ENCODE assay signal across 39 cellular contexts in the genomic region with DNA sequence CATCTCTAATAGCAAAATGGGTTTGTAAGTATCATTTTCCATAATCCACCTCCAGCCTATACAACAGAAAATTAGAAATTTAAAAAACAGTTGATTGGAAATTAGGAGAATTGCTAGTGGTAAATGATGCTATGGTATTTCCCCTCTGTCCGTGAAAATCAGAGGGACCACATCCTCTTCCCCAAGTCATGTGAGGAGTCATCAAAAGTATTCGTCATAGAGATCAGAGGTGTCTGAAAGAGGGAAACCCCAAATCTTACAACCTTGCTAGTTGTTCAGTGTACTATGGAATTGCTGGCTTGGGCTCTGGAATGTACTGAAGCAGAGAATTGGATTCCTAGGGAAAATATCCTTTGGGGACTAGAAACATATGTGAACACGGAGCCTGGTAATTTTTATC.
"Had no signal": no experiment of that assay in that cellular context is flagged by ENCODE, and none has a peak within 500 bp of the region (broad histone marks: within the 10 kb centered on the region; RNA-seq: fewer than 3 reads in every experiment).

No MANE protein-coding gene starts in this region.

- H3K4me3 ChIP-seq: adrenal gland, ascending aorta, body of pancreas, breast epithelium, cardiac muscle cell had no signal

- H3K9me3 ChIP-seq: adrenal gland, ascending aorta, body of pancreas, breast epithelium had no signal

- H3K36me3 Mint-ChIP-seq: activated naive CD4-positive, alpha-beta T cell treated with anti-CD3 and anti-CD28 coated beads, Interleukin-2, amount 10 ng/mL, durations not matched to agents 7 days and 5 days; activated naive CD4-positive, alpha-beta T cell treated with anti-CD3 and anti-CD28 coated beads, Interleukin-2, amount 50 U/mL, for 24 hours; activated naive CD4-positive, alpha-beta T cell treated with anti-CD3 and anti-CD28 coated beads, Interleukin-2, amount 50 U/mL, for 72 hours; activated naive CD8-positive, alpha-beta T cell; activated naive CD8-positive, alpha-beta T cell treated with anti-CD3 and anti-CD28 coated beads for 36 hours; activated naive CD8-positive, alpha-beta T cell treated with anti-CD3 and anti-CD28 coated beads, Interleukin-2, amount 10 ng/mL, durations not matched to agents 7 days and 5 days; brain had no signal

- H3K9me3 Mint-ChIP-seq: activated naive CD4-positive, alpha-beta T cell treated with anti-CD3 and anti-CD28 coated beads, Interleukin-2, amount 10 ng/mL, durations not matched to agents 7 days and 5 days; activated naive CD8-positive, alpha-beta T cell treated with anti-CD3 and anti-CD28 coated beads for 36 hours; activated naive CD8-positive, alpha-beta T cell treated with anti-CD3 and anti-CD28 coated beads, Interleukin-2, amount 10 ng/mL, durations not matched to agents 7 days and 5 days; activated T-cell treated with anti-CD3 and anti-CD28 coated beads, Interleukin-2, amount 50 U/mL, for 24 hours; activated T-helper 1 cell treated with anti-CD3 and anti-CD28 coated beads, Interleukin-12 subunit alpha, Interleukin-12 subunit beta, Interleukin-2, Interleukin-4 antibody, amounts not matched to agents 30 ng/mL and 10 ng/mL and 1 ng/mL, durations not matched to agents 14 hours and 24 hours and 36 hours; activated T-helper 2 cell treated with anti-CD3 and anti-CD28 coated beads, Interferon-gamma antibody, Interleukin-2, Interleukin-4, amounts not matched to agents 10 μg/mL and 5 μg/mL and 100 μg/mL, durations not matched to agents 14 hours and 24 hours and 36 hours had no signal

- ATAC-seq: activated naive CD4-positive, alpha-beta T cell treated with anti-CD3 and anti-CD28 coated beads, Interleukin-2, amount 50 U/mL, for 72 hours; activated naive CD8-positive, alpha-beta T cell treated with anti-CD3 and anti-CD28 coated beads, Interleukin-2, amount 50 U/mL, for 24 hours; activated T-cell treated with anti-CD3 and anti-CD28 coated beads, Interleukin-2, amount 50 U/mL, for 4 hours; activated T-cell treated with anti-CD3 and anti-CD28 coated beads, Interleukin-2, amount 50 U/mL, for 72 hours; activated T-helper 17 cell treated with anti-CD3 and anti-CD28 coated beads, Interleukin-2, amount 50 U/mL, for 72 hours; body of pancreas had no signal

- H3K4me1 Mint-ChIP-seq: activated naive CD4-positive, alpha-beta T cell treated with anti-CD3 and anti-CD28 coated beads, Interleukin-2, amount 10 ng/mL, durations not matched to agents 7 days and 5 days; activated naive CD4-positive, alpha-beta T cell treated with anti-CD3 and anti-CD28 coated beads, Interleukin-2, amount 50 U/mL, for 24 hours; activated naive CD8-positive, alpha-beta T cell treated with anti-CD3 and anti-CD28 coated beads for 36 hours; activated naive CD8-positive, alpha-beta T cell treated with anti-CD3 and anti-CD28 coated beads, Interleukin-2, amount 10 ng/mL, durations not matched to agents 7 days and 5 days; activated naive CD8-positive, alpha-beta T cell treated with anti-CD3 and anti-CD28 coated beads, Interleukin-2, amount 50 U/mL, for 24 hours; activated T-helper 17 cell treated with anti-CD3 and anti-CD28 coated beads, Interleukin-2, amount 50 U/mL, for 72 hours; brain; central memory CD8-positive, alpha-beta T cell had no signal

- DNase-seq: activated effector memory CD4-positive, alpha-beta T cell treated with anti-CD3 and anti-CD28 coated beads, Interleukin-2, amount 50 U/mL, for 16 hours; activated effector memory CD4-positive, alpha-beta T cell treated with Interleukin-2 at 50 U/mL for 16 hours; activated gamma-delta T cell; activated gamma-delta T cell treated with Interleukin-2 at 50 U/mL for 16 hours; activated naive CD4-positive, alpha-beta T cell; activated naive CD4-positive, alpha-beta T cell treated with anti-CD3 and anti-CD28 coated beads for 36 hours; activated naive CD4-positive, alpha-beta T cell treated with anti-CD3 and anti-CD28 coated beads, Interleukin-2, amount 10 ng/mL, durations not matched to agents 7 days and 5 days; activated naive CD4-positive, alpha-beta T cell treated with anti-CD3 and anti-CD28 coated beads, Interleukin-2, amount 50 U/mL, for 16 hours; activated naive CD4-positive, alpha-beta T cell treated with Interleukin-2 at 50 U/mL for 16 hours; activated naive CD8-positive, alpha-beta T cell treated with anti-CD3 and anti-CD28 coated beads for 36 hours; activated naive CD8-positive, alpha-beta T cell treated with anti-CD3 and anti-CD28 coated beads, Interleukin-2, amount 10 ng/mL, durations not matched to agents 7 days and 5 days; activated naive CD8-positive, alpha-beta T cell treated with anti-CD3 and anti-CD28 coated beads, Interleukin-2, amount 50 U/mL, for 24 hours; activated T-cell treated with anti-CD3 and anti-CD28 coated beads for 4 hours; activated T-cell treated with anti-CD3 and anti-CD28 coated beads, Interleukin-2, amount 50 U/mL, for 1 hour; activated T-cell treated with anti-CD3 and anti-CD28 coated beads, Interleukin-2, amount 50 U/mL, for 24 hours; activated T-cell treated with anti-CD3 and anti-CD28 coated beads, Interleukin-2, amount 50 U/mL, for 4 hours; activated T-cell treated with anti-CD3 and anti-CD28 coated beads, Interleukin-2, amount 50 U/mL, for 48 hours; activated T-cell treated with anti-CD3 and anti-CD28 coated beads, Interleukin-2, amount 50 U/mL, for 72 hours; adrenal gland; amniotic stem cell; amygdala; anterior cingulate cortex; aorta; body of pancreas; brain microvascular endothelial cell; caudate nucleus; central memory CD4-positive, alpha-beta T cell; cerebellar nuclear complex had no signal

- H3K27ac ChIP-seq: adrenal gland, ascending aorta, body of pancreas, brain microvascular endothelial cell, breast epithelium, cardiac muscle cell had no signal

- H3K27me3 ChIP-seq: adrenal gland, ascending aorta, body of pancreas, brain microvascular endothelial cell, breast epithelium, cardiac muscle cell had no signal

- H3K4me3 Mint-ChIP-seq: activated naive CD4-positive, alpha-beta T cell treated with anti-CD3 and anti-CD28 coated beads for 36 hours; activated naive CD4-positive, alpha-beta T cell treated with anti-CD3 and anti-CD28 coated beads, Interleukin-2, amount 10 ng/mL, durations not matched to agents 7 days and 5 days; activated naive CD4-positive, alpha-beta T cell treated with anti-CD3 and anti-CD28 coated beads, Interleukin-2, amount 50 U/mL, for 24 hours; activated naive CD8-positive, alpha-beta T cell; activated naive CD8-positive, alpha-beta T cell treated with anti-CD3 and anti-CD28 coated beads for 36 hours; activated naive CD8-positive, alpha-beta T cell treated with anti-CD3 and anti-CD28 coated beads, Interleukin-2, amount 10 ng/mL, durations not matched to agents 7 days and 5 days; activated naive CD8-positive, alpha-beta T cell treated with anti-CD3 and anti-CD28 coated beads, Interleukin-2, amount 50 U/mL, for 24 hours; activated T-cell treated with anti-CD3 and anti-CD28 coated beads, Interleukin-2, amount 50 U/mL, for 24 hours; activated T-cell treated with anti-CD3 and anti-CD28 coated beads, Interleukin-2, amount 50 U/mL, for 4 hours; activated T-cell treated with anti-CD3 and anti-CD28 coated beads, Interleukin-2, amount 50 U/mL, for 72 hours; activated T-helper 1 cell treated with anti-CD3 and anti-CD28 coated beads, Interleukin-12 subunit alpha, Interleukin-12 subunit beta, Interleukin-2, Interleukin-4 antibody, amounts not matched to agents 30 ng/mL and 10 ng/mL and 1 ng/mL, durations not matched to agents 14 hours and 24 hours and 36 hours; activated T-helper 17 cell treated with anti-CD3 and anti-CD28 coated beads, Interleukin-2, amount 50 U/mL, for 72 hours; brain; central memory CD8-positive, alpha-beta T cell had no signal

- H3K27me3 Mint-ChIP-seq: activated naive CD4-positive, alpha-beta T cell treated with anti-CD3 and anti-CD28 coated beads, Interleukin-2, amount 10 ng/mL, durations not matched to agents 7 days and 5 days; activated naive CD4-positive, alpha-beta T cell treated with anti-CD3 and anti-CD28 coated beads, Interleukin-2, amount 50 U/mL, for 24 hours; activated naive CD8-positive, alpha-beta T cell; activated naive CD8-positive, alpha-beta T cell treated with anti-CD3 and anti-CD28 coated beads for 36 hours; activated naive CD8-positive, alpha-beta T cell treated with anti-CD3 and anti-CD28 coated beads, Interleukin-2, amount 10 ng/mL, durations not matched to agents 7 days and 5 days; activated naive CD8-positive, alpha-beta T cell treated with anti-CD3 and anti-CD28 coated beads, Interleukin-2, amount 50 U/mL, for 24 hours; activated T-cell treated with anti-CD3 and anti-CD28 coated beads, Interleukin-2, amount 50 U/mL, for 24 hours; activated T-helper 17 cell treated with anti-CD3 and anti-CD28 coated beads, Interleukin-2, amount 50 U/mL, for 72 hours; brain; central memory CD8-positive, alpha-beta T cell had no signal

- H3K36me3 ChIP-seq: adrenal gland, ascending aorta, brain microvascular endothelial cell, breast epithelium, cardiac muscle cell had no signal

- H3K27ac Mint-ChIP-seq: activated naive CD4-positive, alpha-beta T cell treated with anti-CD3 and anti-CD28 coated beads for 36 hours; activated naive CD4-positive, alpha-beta T cell treated with anti-CD3 and anti-CD28 coated beads, Interleukin-2, amount 10 ng/mL, durations not matched to agents 7 days and 5 days; activated naive CD4-positive, alpha-beta T cell treated with anti-CD3 and anti-CD28 coated beads, Interleukin-2, amount 50 U/mL, for 24 hours; activated naive CD4-positive, alpha-beta T cell treated with anti-CD3 and anti-CD28 coated beads, Interleukin-2, amount 50 U/mL, for 72 hours; activated naive CD8-positive, alpha-beta T cell; activated naive CD8-positive, alpha-beta T cell treated with anti-CD3 and anti-CD28 coated beads for 36 hours; activated naive CD8-positive, alpha-beta T cell treated with anti-CD3 and anti-CD28 coated beads, Interleukin-2, amount 10 ng/mL, durations not matched to agents 7 days and 5 days; activated naive CD8-positive, alpha-beta T cell treated with anti-CD3 and anti-CD28 coated beads, Interleukin-2, amount 50 U/mL, for 24 hours; activated T-cell treated with anti-CD3 and anti-CD28 coated beads, Interleukin-2, amount 50 U/mL, for 24 hours; activated T-cell treated with anti-CD3 and anti-CD28 coated beads, Interleukin-2, amount 50 U/mL, for 72 hours; activated T-helper 1 cell treated with anti-CD3 and anti-CD28 coated beads, Interleukin-12 subunit alpha, Interleukin-12 subunit beta, Interleukin-2, Interleukin-4 antibody, amounts not matched to agents 30 ng/mL and 10 ng/mL and 1 ng/mL, durations not matched to agents 14 hours and 24 hours and 36 hours; activated T-helper 17 cell treated with anti-CD3 and anti-CD28 coated beads, Interleukin-2, amount 50 U/mL, for 72 hours; activated T-helper 2 cell treated with anti-CD3 and anti-CD28 coated beads, Interferon-gamma antibody, Interleukin-2, Interleukin-4, amounts not matched to agents 10 μg/mL and 5 μg/mL and 100 μg/mL, durations not matched to agents 14 hours and 24 hours and 36 hours; brain had no signal

- H3K4me1 ChIP-seq: adrenal gland, ascending aorta, body of pancreas, breast epithelium had no signal
